In the genomic region with DNA sequence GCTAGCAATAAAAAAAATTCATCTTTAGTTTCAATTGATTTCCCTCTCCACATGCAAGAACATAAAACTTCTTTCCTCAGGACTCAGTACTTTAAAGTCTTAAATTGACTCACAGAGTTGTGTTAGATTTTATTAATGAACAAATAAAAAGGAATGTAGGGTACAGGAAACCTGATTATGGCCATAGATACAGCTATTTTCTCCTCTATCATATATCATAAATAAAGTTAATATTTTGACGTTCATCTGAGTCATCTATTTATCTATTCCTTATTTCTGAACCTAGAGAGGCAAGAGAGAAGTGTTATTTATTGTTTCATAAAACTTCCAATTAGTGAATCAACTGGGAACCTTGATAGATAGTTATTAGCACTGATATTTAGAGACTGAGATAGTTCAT, we compare ENCODE assay signal across 2 cellular contexts.
TF ChIP-seq lines count a peak whose summit lies in the region.

No MANE protein-coding gene starts in this region.

TF ChIP-seq in HCT116, 20 proteins besides CTCF, POLR2A, EP300 and RAD21 (continued from another document):
- TF ChIP-seq, protein P1, sequence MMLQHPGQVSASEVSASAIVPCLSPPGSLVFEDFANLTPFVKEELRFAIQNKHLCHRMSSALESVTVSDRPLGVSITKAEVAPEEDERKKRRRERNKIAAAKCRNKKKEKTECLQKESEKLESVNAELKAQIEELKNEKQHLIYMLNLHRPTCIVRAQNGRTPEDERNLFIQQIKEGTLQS (IDR thresholded peaks at IDR 0.05), result no peak
- TF ChIP-seq ZFX (IDR thresholded peaks at IDR 0.05), result no peak
- TF ChIP-seq ZNF274 (IDR thresholded peaks at IDR 0.05; ENCODE audit: low read depth, low read length), result no peak
- TF ChIP-seq YY1 (IDR thresholded peaks at IDR 0.05; ENCODE audit: extremely low read depth, insufficient replicate concordance, low read depth, low read length), result no peak
- no peak for TF ChIP-seq JUND (IDR thresholded peaks at IDR 0.05)
- no peak for TF ChIP-seq POLR2AphosphoS5 (IDR thresholded peaks at IDR 0.05; ENCODE audit: low read depth, low read length)
- TF ChIP-seq SP1 (IDR thresholded peaks at IDR 0.05; ENCODE audit: low read depth), result no peak
- TF ChIP-seq EZH2 (IDR thresholded peaks at IDR 0.05), result no peak
- TF ChIP-seq EZH2phosphoT487 (IDR thresholded peaks at IDR 0.05; ENCODE audit: borderline replicate concordance), result no peak
TF ChIP-seq in HCT116: peak in this region for 0.

TF ChIP-seq in SK-N-SH treated with all-trans-retinoic acid at 6 μM for 48 hours, 23 proteins besides CTCF, POLR2A, EP300 and RAD21 (continued from another document):
- TF ChIP-seq, protein P2, sequence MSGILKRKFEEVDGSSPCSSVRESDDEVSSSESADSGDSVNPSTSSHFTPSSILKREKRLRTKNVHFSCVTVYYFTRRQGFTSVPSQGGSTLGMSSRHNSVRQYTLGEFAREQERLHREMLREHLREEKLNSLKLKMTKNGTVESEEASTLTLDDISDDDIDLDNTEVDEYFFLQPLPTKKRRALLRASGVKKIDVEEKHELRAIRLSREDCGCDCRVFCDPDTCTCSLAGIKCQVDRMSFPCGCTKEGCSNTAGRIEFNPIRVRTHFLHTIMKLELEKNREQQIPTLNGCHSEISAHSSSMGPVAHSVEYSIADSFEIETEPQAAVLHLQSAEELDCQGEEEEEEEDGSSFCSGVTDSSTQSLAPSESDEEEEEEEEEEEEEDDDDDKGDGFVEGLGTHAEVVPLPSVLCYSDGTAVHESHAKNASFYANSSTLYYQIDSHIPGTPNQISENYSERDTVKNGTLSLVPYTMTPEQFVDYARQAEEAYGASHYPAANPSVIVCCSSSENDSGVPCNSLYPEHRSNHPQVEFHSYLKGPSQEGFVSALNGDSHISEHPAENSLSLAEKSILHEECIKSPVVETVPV (CRISPR knock-in tag; IDR thresholded peaks at IDR 0.05), result no peak
- TF ChIP-seq, protein P3, sequence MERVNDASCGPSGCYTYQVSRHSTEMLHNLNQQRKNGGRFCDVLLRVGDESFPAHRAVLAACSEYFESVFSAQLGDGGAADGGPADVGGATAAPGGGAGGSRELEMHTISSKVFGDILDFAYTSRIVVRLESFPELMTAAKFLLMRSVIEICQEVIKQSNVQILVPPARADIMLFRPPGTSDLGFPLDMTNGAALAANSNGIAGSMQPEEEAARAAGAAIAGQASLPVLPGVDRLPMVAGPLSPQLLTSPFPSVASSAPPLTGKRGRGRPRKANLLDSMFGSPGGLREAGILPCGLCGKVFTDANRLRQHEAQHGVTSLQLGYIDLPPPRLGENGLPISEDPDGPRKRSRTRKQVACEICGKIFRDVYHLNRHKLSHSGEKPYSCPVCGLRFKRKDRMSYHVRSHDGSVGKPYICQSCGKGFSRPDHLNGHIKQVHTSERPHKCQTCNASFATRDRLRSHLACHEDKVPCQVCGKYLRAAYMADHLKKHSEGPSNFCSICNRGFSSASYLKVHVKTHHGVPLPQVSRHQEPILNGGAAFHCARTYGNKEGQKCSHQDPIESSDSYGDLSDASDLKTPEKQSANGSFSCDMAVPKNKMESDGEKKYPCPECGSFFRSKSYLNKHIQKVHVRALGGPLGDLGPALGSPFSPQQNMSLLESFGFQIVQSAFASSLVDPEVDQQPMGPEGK (CRISPR knock-in tag; IDR thresholded peaks at IDR 0.05; ENCODE audit: borderline replicate concordance), result no peak
- TF ChIP-seq ZNF565 (CRISPR knock-in tag; conservative IDR thresholded peaks at IDR 0.05; ENCODE audit: low read depth) (no peak), ESRRG (CRISPR knock-in tag; IDR thresholded peaks at IDR 0.05) (no peak)
